8 cellular contexts compared by ENCODE assay signal in genomic region chr13:76992548-76993001, GRCh38. TPM values are rescaled to one million over a fixed set of nuclear protein-coding genes. Genes with fewer than 3 reads are reported as not detected.
A peak's percentile ranks its signal among the peaks of the same experiment; 100 is the strongest.
DNase-seq lines count a peak whose midpoint lies in the region; ATAC-seq and TF ChIP-seq lines count a peak whose summit lies in the region.

No MANE protein-coding gene starts in this region.

- no peak for ATAC-seq in T-cell (replicated peaks in 1 of 4)
- no peak for ATAC-seq in GM21360 (IDR thresholded peaks at IDR 0.05; ENCODE audit: unreplicated experiment)
- no peak for ATAC-seq in HG03442 (IDR thresholded peaks at IDR 0.05; ENCODE audit: unreplicated experiment)

- H3K4me3 ChIP-seq in CD4-positive, alpha-beta memory T cell (ENCODE audit: low read length in 2 of 2): peak overlapping the region; percentile 88 to 93
- peak overlapping the region; percentile 66 for H3K4me3 ChIP-seq in HFF-Myc (replicated peaks; ENCODE audit: low read depth, low read length)
- H3K4me3 ChIP-seq in duodenal mucosa (ENCODE audit: low read depth in 1 of 2, low read length in 2 of 2): peak overlapping the region; percentile 93 to 98
- H3K4me3 ChIP-seq in subcutaneous abdominal adipose tissue (ENCODE audit: low read depth in 1 of 5, low read length in 5 of 5): peak overlapping the region; percentile 75 to 90 (median 81)

- H3K9ac ChIP-seq in duodenal mucosa (ENCODE audit: low read depth in 1 of 2, low read length in 2 of 2) (peak overlapping the region; percentile 88 to 97), subcutaneous abdominal adipose tissue (ENCODE audit: low read length in 5 of 5) (peak overlapping the region; percentile 49 to 91 (median 73))

- H3K36me3 Mint-ChIP-seq in CD4-positive, alpha-beta memory T cell: peaks cover 13 to 17% of the 10 kb centered on the region in 2 donors
- peaks cover 16% of the 10 kb centered on the region for H3K36me3 Mint-ChIP-seq in T-cell

- H3K36me3 ChIP-seq in CD4-positive, alpha-beta memory T cell (ENCODE audit: insufficient read depth, low read length): peaks cover 13% of the 10 kb centered on the region
- H3K36me3 ChIP-seq in duodenal mucosa (ENCODE audit: control insufficient read depth in 1 of 2, insufficient read depth in 2 of 2, low read length in 2 of 2) (peaks cover 8% of the 10 kb centered on the region in 2 donors), subcutaneous abdominal adipose tissue (ENCODE audit: control insufficient read depth in 5 of 5, insufficient read depth in 5 of 5, low read length in 5 of 5) (peaks cover 4 to 12% (median 5%) of the 10 kb centered on the region in 5 donors)

- peak overlapping the region; percentile 98 to 100 (median 100) for H3K27ac Mint-ChIP-seq in CD4-positive, alpha-beta memory T cell
- H3K27ac Mint-ChIP-seq in T-cell: peak overlapping the region; percentile 98 to 99

- no peak for TF ChIP-seq CTCF in HFF-Myc (IDR thresholded peaks at IDR 0.05; ENCODE audit: low read depth, low read length, missing control alignments)

- intact Hi-C loops in CD4-positive, alpha-beta memory T cell (cut with micrococcal nuclease): loop anchor here (1.0 to 10.0 kb wide), 7 partner anchors 10 to 1668 kb away; partner anchors contain the start of genes FBXL3, KCTD12, MYCBP2 and UCHL3

- H3K9me3 ChIP-seq in CD4-positive, alpha-beta memory T cell (ENCODE audit: control insufficient read depth in 1 of 2, low read length in 2 of 2): no peaks in the 10 kb centered on the region
- H3K9me3 ChIP-seq in duodenal mucosa (ENCODE audit: control insufficient read depth in 1 of 2, low read length in 2 of 2): no peaks in the 10 kb centered on the region
- no peaks in the 10 kb centered on the region for H3K9me3 ChIP-seq in subcutaneous abdominal adipose tissue (ENCODE audit: control insufficient read depth in 5 of 5, low read length in 5 of 5)

- POLR2A ChIA-PET in CD4-positive, alpha-beta memory T cell (lab: Charles Lee; ENCODE audit: partially characterized antibody): interaction anchor here (0.9 to 7.7 kb wide), 17 partner anchors 10 to 336 kb away, joined by 3 to 204 read pairs (median 8); partner anchors contain the start of genes FBXL3 and KCTD12
- POLR2A ChIA-PET in T-cell (lab: Charles Lee): interaction anchor here (0.6 to 4.2 kb wide), 10 partner anchors 10 to 1441 kb away, joined by 3 to 48 read pairs (median 4); partner anchors contain the start of gene FBXL3 (in 1 of the 2)

- no peaks in the 10 kb centered on the region for H3K9me3 Mint-ChIP-seq in CD4-positive, alpha-beta memory T cell
- no peaks in the 10 kb centered on the region for H3K9me3 Mint-ChIP-seq in T-cell

- H3K4me1 Mint-ChIP-seq in CD4-positive, alpha-beta memory T cell: peaks cover 26 to 54% (median 43%) of the 10 kb centered on the region in 4 donors
- peaks cover 33 to 58% (median 50%) of the 10 kb centered on the region in 3 donors for H3K4me1 Mint-ChIP-seq in T-cell

- peak overlapping the region; percentile 95 for H3K27ac ChIP-seq in CD4-positive, alpha-beta memory T cell (ENCODE audit: low read depth, low read length)
- H3K27ac ChIP-seq in duodenal mucosa (ENCODE audit: low read depth, low read length) (peak overlapping the region; percentile 95), subcutaneous abdominal adipose tissue (ENCODE audit: low read depth, low read length) (peak overlapping the region; percentile 87)

- peak overlapping the region; percentile 92 to 99 (median 96) for H3K4me3 Mint-ChIP-seq in CD4-positive, alpha-beta memory T cell
- peak overlapping the region; percentile 91 to 97 (median 95) for H3K4me3 Mint-ChIP-seq in T-cell

- DNase-seq in CD4-positive, alpha-beta memory T cell: peak in 2 of 5 donors; percentile 28 to 47
- no peak for DNase-seq in HFF-Myc (ENCODE audit: extremely low read depth, low read depth)
- peak in 7 of 34 experiments; percentile 4 to 18 (median 7) for DNase-seq in T-cell
- DNase-seq in medulla oblongata (ENCODE audit: extremely low spot score): peak; percentile 62

- H3K4me1 ChIP-seq in CD4-positive, alpha-beta memory T cell (ENCODE audit: insufficient read depth, low read length): peaks cover 37% of the 10 kb centered on the region
- H3K4me1 ChIP-seq in duodenal mucosa (ENCODE audit: control insufficient read depth in 1 of 2, insufficient read depth in 2 of 2, low read length in 2 of 2): peaks cover 10 to 18% of the 10 kb centered on the region in 2 donors
- peaks cover 0 to 17% (median 15%) of the 10 kb centered on the region in 5 donors for H3K4me1 ChIP-seq in subcutaneous abdominal adipose tissue (ENCODE audit: control insufficient read depth in 5 of 5, insufficient read depth in 5 of 5, low read length in 5 of 5)

- no peaks in the 10 kb centered on the region for H3K27me3 ChIP-seq in CD4-positive, alpha-beta memory T cell (ENCODE audit: insufficient read depth, low read length)
- H3K27me3 ChIP-seq in duodenal mucosa (ENCODE audit: control insufficient read depth in 1 of 2, insufficient read depth in 2 of 2, low read length in 2 of 2) (peaks cover 0 to 3% of the 10 kb centered on the region in 2 donors), subcutaneous abdominal adipose tissue (ENCODE audit: control insufficient read depth in 5 of 5, insufficient read depth in 4 of 5, low read length in 5 of 5) (no peaks in the 10 kb centered on the region)

- peaks cover 0 to under 1% of the 10 kb centered on the region in 2 donors for H3K27me3 Mint-ChIP-seq in CD4-positive, alpha-beta memory T cell
- no peaks in the 10 kb centered on the region for H3K27me3 Mint-ChIP-seq in T-cell

- CTCF ChIA-PET in CD4-positive, alpha-beta memory T cell (lab: Charles Lee; ENCODE audit: partially characterized antibody): interaction anchor here (0.7 to 7.1 kb wide), 8 partner anchors 9 to 107 kb away, joined by 3 to 81 read pairs (median 4); partner anchors contain the start of gene FBXL3
- CTCF ChIA-PET in T-cell (lab: Charles Lee): interaction anchor here (0.8 to 3.6 kb wide), 10 partner anchors 9 to 1123 kb away, joined by 3 to 23 read pairs (median 4); no protein-coding TSS in a partner anchor

RNA-seq across cellular contexts. Expression of gene CLN5, which starts 0.7 kb away (rescaled TPM):
- total RNA-seq in CD4-positive, alpha-beta memory T cell: 10 to 100 TPM; 41.5 to 48.6 TPM
- polyA plus RNA-seq in CD4-positive, alpha-beta memory T cell: 10 to 100 TPM; 26.0 to 26.3 TPM
- total RNA-seq in T-cell: 10 to 100 TPM; 18.1 to 29.5 (median 21.7) TPM

RNA-seq across cellular contexts. Expression of gene FBXL3, which starts 34.4 kb away (rescaled TPM):
- 10 to 100 TPM; 94.2 to 96.2 TPM for total RNA-seq in CD4-positive, alpha-beta memory T cell
- polyA plus RNA-seq in CD4-positive, alpha-beta memory T cell: 10 to 100 TPM; 53.7 to 67.3 TPM
- 10 to 100 TPM; 58.6 to 89.1 (median 80.0) TPM for total RNA-seq in T-cell

RNA-seq across cellular contexts. Expression of gene ACOD1, which starts 44.3 kb away (rescaled TPM):
- not detected for total RNA-seq in CD4-positive, alpha-beta memory T cell
- not detected for polyA plus RNA-seq in CD4-positive, alpha-beta memory T cell
- total RNA-seq in T-cell: not detected
